In genomic region chr20:54535045-54535444, GRCh38 we compare ENCODE assay signal across 18 cellular contexts. TPM values are rescaled to one million over a fixed set of nuclear protein-coding genes. Genes with fewer than 3 reads are reported as not detected.
DNase-seq lines count a peak whose midpoint lies in the region; ATAC-seq and TF ChIP-seq lines count a peak whose summit lies in the region.
"Had no signal": no experiment of that assay in that cellular context is flagged by ENCODE, and none has a peak within 500 bp of the region (broad histone marks: within the 10 kb centered on the region; RNA-seq: fewer than 3 reads in every experiment).

No MANE protein-coding gene starts in this region.

- no peak overlapping the region for H3K9ac ChIP-seq in adipocyte (ENCODE audit: low read length)

- TF ChIP-seq CTCF in fibroblast of the aortic adventitia (IDR thresholded peaks at IDR 0.05; ENCODE audit: insufficient read depth, low read length) (no peak), CD14-positive monocyte (IDR thresholded peaks at IDR 0.05) (no peak)

- WGBS in right cardiac atrium = 66% methylated on average over 2 of the region's 2 CpGs

- H3K4me1 ChIP-seq in adipocyte (ENCODE audit: control insufficient read depth, insufficient read depth, low read length) = peaks cover 12% of the 10 kb centered on the region
- H3K4me1 ChIP-seq in right cardiac atrium (ENCODE audit: control insufficient read depth, insufficient read depth, low read length) = peaks cover 3% of the 10 kb centered on the region

- H3K27me3 ChIP-seq in adipocyte (replicated peaks; ENCODE audit: control insufficient read depth, insufficient read depth, low read length) = no peaks in the 10 kb centered on the region
- no peaks in the 10 kb centered on the region for H3K27me3 ChIP-seq in right cardiac atrium (ENCODE audit: control insufficient read depth, insufficient read depth)

- no peak overlapping the region for H3K4me3 ChIP-seq in adipocyte (ENCODE audit: low read length)
- H3K4me3 ChIP-seq in fibroblast of the aortic adventitia (ENCODE audit: low read depth, low read length) = no peak overlapping the region
- no peak overlapping the region for H3K4me3 ChIP-seq in right cardiac atrium (ENCODE audit: low read length)
- H3K4me3 ChIP-seq: K562 had no signal

- peaks cover 0 to 3% (median 2%) of the 10 kb centered on the region in 3 donors for H3K27me3 Mint-ChIP-seq in CD14-positive monocyte (ENCODE audit: low read depth in 3 of 3)
- H3K27me3 Mint-ChIP-seq: CD4-positive, CD25-positive, alpha-beta regulatory T cell had no signal

- H3K9me3 ChIP-seq in adipocyte (ENCODE audit: control insufficient read depth, low read length) (peaks cover 20% of the 10 kb centered on the region), right cardiac atrium (ENCODE audit: control insufficient read depth, low read length) (no peaks in the 10 kb centered on the region)

- no peaks in the 10 kb centered on the region for H3K36me3 ChIP-seq in adipocyte (ENCODE audit: control insufficient read depth, insufficient read depth, low read length, severe bottlenecking)

- H3K9me3 Mint-ChIP-seq in CD14-positive monocyte = peaks cover 2 to 28% (median 12%) of the 10 kb centered on the region in 7 donors

- H3K27ac ChIP-seq in right cardiac atrium (ENCODE audit: low read length) = no peak overlapping the region
- H3K27ac ChIP-seq: 22Rv1 had no signal

- peaks cover 7% of the 10 kb centered on the region for H3K4me1 Mint-ChIP-seq in CD14-positive monocyte
- H3K4me1 Mint-ChIP-seq: CD4-positive, CD25-positive, alpha-beta regulatory T cell had no signal

- DNase-seq in DMS 273 (lab: John Stamatoyannopoulos, UW; ENCODE audit: unreplicated experiment) = peak; percentile 42
- no peak for DNase-seq in DMS 273 treated with DMSO at 0.1 percent for 48 hours (lab: John Stamatoyannopoulos, UW)
- peak; percentile 66 for DNase-seq in adipocyte (ENCODE audit: low read depth)
- DNase-seq in fibroblast of the aortic adventitia (ENCODE audit: low read depth) = peak; percentile 76
- no peak for DNase-seq in dermis blood vessel endothelial cell
- DNase-seq in CD14-positive monocyte (ENCODE audit: low spot score) = no peak
- no peak for DNase-seq in right cardiac atrium
- DNase-seq in SK-N-DZ (ENCODE audit: low spot score) = no peak
- DNase-seq: CD4-positive, CD25-positive, alpha-beta regulatory T cell; DMS79; NCI-H1105 treated with DMSO at 0.1 percent for 48 hours; NCI-H187; NCI-H510A treated with DMSO at 0.1 percent for 48 hours; SHP77 had no signal

- peak overlapping the region in 1 of 7 donors; percentile 37 for H3K27ac Mint-ChIP-seq in CD14-positive monocyte
- H3K27ac Mint-ChIP-seq: CD4-positive, CD25-positive, alpha-beta regulatory T cell had no signal

- intact Hi-C loops in CD14-positive monocyte (cut with micrococcal nuclease) = no loop called here
- intact Hi-C loops in right cardiac atrium (cut with DNase I) = no loop called here

- ATAC-seq in right cardiac atrium = no peak
- ATAC-seq: K562 had no signal

- H3K4me3 Mint-ChIP-seq in CD14-positive monocyte = no peak overlapping the region
- H3K4me3 Mint-ChIP-seq: CD4-positive, CD25-positive, alpha-beta regulatory T cell had no signal

- no peaks in the 10 kb centered on the region for H3K36me3 Mint-ChIP-seq in CD14-positive monocyte
- H3K36me3 Mint-ChIP-seq: CD4-positive, CD25-positive, alpha-beta regulatory T cell had no signal

RNA-seq across cellular contexts. Expression of gene DOK5, which starts 59.7 kb away (rescaled TPM):
- total RNA-seq in fibroblast of the aortic adventitia (ENCODE audit: low replicate concordance) (53.6 and 85.6 TPM in 2 replicates), dermis blood vessel endothelial cell (0.34 and 0.51 TPM in 2 replicates), right cardiac atrium (10 to 100 TPM; 10.6 to 20.2 (median 16.6) TPM)
- polyA plus RNA-seq in CD14-positive monocyte (not detected), right cardiac atrium (12.9 TPM)
- polyA plus RNA-seq in SK-N-DZ (2014; cell fraction: cytosol; rRNA removed) = not detected in 2 replicates
- polyA plus RNA-seq in SK-N-DZ (2014; cell fraction: nucleus; rRNA removed) = not detected in 2 replicates
- total RNA-seq: CD4-positive, CD25-positive, alpha-beta regulatory T cell; G401; K562; M059J had no signal
- polyA plus RNA-seq: K562 had no signal

Comparison
In these comparisons a context has a peak if more than half of its experiments do, and no peak if none do; other contexts are left out.
1. DNase-seq: peak in DMS 273 (single experiment), adipocyte (single experiment) and fibroblast of the aortic adventitia (single experiment); none in DMS 273 treated with DMSO at 0.1 percent for 48 hours (single experiment), dermis blood vessel endothelial cell (single experiment), CD14-positive monocyte (single experiment), right cardiac atrium (0 of 3) and SK-N-DZ (single experiment).